Comparison of ENCODE assay signal across 29 cellular contexts in genomic region chr1:163440090-163440489, GRCh38.
DNase-seq lines count a peak whose midpoint lies in the region; TF ChIP-seq lines count a peak whose summit lies in the region.
"Had no signal": no experiment of that assay in that cellular context is flagged by ENCODE, and none has a peak within 500 bp of the region (broad histone marks: within the 10 kb centered on the region; RNA-seq: fewer than 3 reads in every experiment).

No MANE protein-coding gene starts in this region.

- no peak overlapping the region for H3K27ac Mint-ChIP-seq in activated CD4-positive, alpha-beta memory T cell treated with anti-CD3 and anti-CD28 coated beads, Interleukin-2, amount 10 ng/mL, durations not matched to agents 7 days and 5 days
- H3K27ac Mint-ChIP-seq: activated T-helper 1 cell treated with anti-CD3 and anti-CD28 coated beads, Interleukin-12 subunit alpha, Interleukin-12 subunit beta, Interleukin-2, Interleukin-4 antibody, amounts not matched to agents 30 ng/mL and 10 ng/mL and 1 ng/mL, durations not matched to agents 14 hours and 24 hours and 36 hours; CD4-positive, alpha-beta memory T cell; dendritic cell treated with granulocyte-macrophage colony-stimulating factor and Interleukin-4, amounts not matched to agents 40 ng/mL and 50 ng/mL, for 4 days; neural progenitor cell had no signal

- POLR2A ChIA-PET in activated CD4-positive, alpha-beta memory T cell treated with anti-CD3 and anti-CD28 coated beads, Interleukin-2, amount 10 ng/mL, durations not matched to agents 7 days and 5 days (lab: Charles Lee) = no interaction called here

- H3K36me3 Mint-ChIP-seq in activated CD4-positive, alpha-beta memory T cell treated with anti-CD3 and anti-CD28 coated beads, Interleukin-2, amount 10 ng/mL, durations not matched to agents 7 days and 5 days (ENCODE audit: low read depth) = no peaks in the 10 kb centered on the region
- H3K36me3 Mint-ChIP-seq: CD4-positive, alpha-beta memory T cell; neural progenitor cell had no signal

- H3K27me3 Mint-ChIP-seq in activated CD4-positive, alpha-beta memory T cell treated with anti-CD3 and anti-CD28 coated beads, Interleukin-2, amount 10 ng/mL, durations not matched to agents 7 days and 5 days = no peaks in the 10 kb centered on the region

- no peak for TF ChIP-seq POLR2A in esophagus muscularis mucosa (IDR thresholded peaks at IDR 0.05; ENCODE audit: low read depth)

- TF ChIP-seq CTCF in esophagus muscularis mucosa (IDR thresholded peaks at IDR 0.05) (no peak), coronary artery (IDR thresholded peaks at IDR 0.05) (no peak)

- no peaks in the 10 kb centered on the region for H3K27me3 ChIP-seq in esophagus muscularis mucosa
- no peaks in the 10 kb centered on the region for H3K27me3 ChIP-seq in H7 (ENCODE audit: control insufficient read depth, insufficient read depth, low read length)
- H3K27me3 ChIP-seq: neural progenitor cell had no signal

- H3K9me3 Mint-ChIP-seq in activated CD4-positive, alpha-beta memory T cell treated with anti-CD3 and anti-CD28 coated beads, Interleukin-2, amount 10 ng/mL, durations not matched to agents 7 days and 5 days = no peaks in the 10 kb centered on the region
- H3K9me3 Mint-ChIP-seq: activated T-helper 1 cell treated with anti-CD3 and anti-CD28 coated beads, Interleukin-12 subunit alpha, Interleukin-12 subunit beta, Interleukin-2, Interleukin-4 antibody, amounts not matched to agents 30 ng/mL and 10 ng/mL and 1 ng/mL, durations not matched to agents 14 hours and 24 hours and 36 hours; CD4-positive, alpha-beta memory T cell; dendritic cell treated with granulocyte-macrophage colony-stimulating factor and Interleukin-4, amounts not matched to agents 40 ng/mL and 50 ng/mL, for 4 days; neural progenitor cell had no signal

- no peak overlapping the region for H3K27ac ChIP-seq in esophagus muscularis mucosa (replicated peaks in 1 of 4)
- H3K27ac ChIP-seq in coronary artery = no peak overlapping the region
- H3K27ac ChIP-seq: 22Rv1, neural progenitor cell, thoracic aorta, WERI-Rb-1 had no signal

- H3K4me1 ChIP-seq in esophagus muscularis mucosa = peaks cover 0 to 3% (median 0%) of the 10 kb centered on the region in 4 donors
- H3K4me1 ChIP-seq: neural progenitor cell had no signal

- H3K4me3 Mint-ChIP-seq in activated CD4-positive, alpha-beta memory T cell treated with anti-CD3 and anti-CD28 coated beads, Interleukin-2, amount 10 ng/mL, durations not matched to agents 7 days and 5 days = no peak overlapping the region
- H3K4me3 Mint-ChIP-seq: activated T-helper 1 cell treated with anti-CD3 and anti-CD28 coated beads, Interleukin-12 subunit alpha, Interleukin-12 subunit beta, Interleukin-2, Interleukin-4 antibody, amounts not matched to agents 30 ng/mL and 10 ng/mL and 1 ng/mL, durations not matched to agents 14 hours and 24 hours and 36 hours; CD4-positive, alpha-beta memory T cell; dendritic cell treated with granulocyte-macrophage colony-stimulating factor and Interleukin-4, amounts not matched to agents 40 ng/mL and 50 ng/mL, for 4 days; neural progenitor cell had no signal

- no peaks in the 10 kb centered on the region for H3K4me1 Mint-ChIP-seq in activated CD4-positive, alpha-beta memory T cell treated with anti-CD3 and anti-CD28 coated beads, Interleukin-2, amount 10 ng/mL, durations not matched to agents 7 days and 5 days
- H3K4me1 Mint-ChIP-seq: CD4-positive, alpha-beta memory T cell had no signal

- 48% methylated on average over 4 of the region's 4 CpGs for WGBS in esophagus muscularis mucosa

- no peaks in the 10 kb centered on the region for H3K9me3 ChIP-seq in esophagus muscularis mucosa
- H3K9me3 ChIP-seq: thoracic aorta had no signal

- TF ChIP-seq EP300 in esophagus muscularis mucosa (IDR thresholded peaks at IDR 0.05) = no peak

- H3K36me3 ChIP-seq in esophagus muscularis mucosa = no peaks in the 10 kb centered on the region
- no peaks in the 10 kb centered on the region for H3K36me3 ChIP-seq in H7 (replicated peaks; ENCODE audit: control insufficient read depth, insufficient read depth, low read length)
- H3K36me3 ChIP-seq: neural progenitor cell, thoracic aorta, WERI-Rb-1 had no signal

- DNase-seq in NCI-H1436 (lab: John Stamatoyannopoulos, UW) (peak; percentile 45), NCI-H1436 treated with DMSO at 0.1 percent for 48 hours (lab: John Stamatoyannopoulos, UW) (no peak), NCI-H2107 (lab: John Stamatoyannopoulos, UW) (peak; percentile 53), esophagus muscularis mucosa (ENCODE audit: extremely low spot score) (peak; percentile 91), occipital lobe (lab: John Stamatoyannopoulos, UW) (peak; percentile 12), coronary artery (ENCODE audit: low spot score) (no peak), H7 (no peak)
- DNase-seq in activated CD4-positive, alpha-beta memory T cell treated with anti-CD3 and anti-CD28 coated beads, Interleukin-2, amount 10 ng/mL, durations not matched to agents 7 days and 5 days = no peak
- DNase-seq: activated CD4-positive, alpha-beta T cell treated with anti-CD3 and anti-CD28 coated beads, Interleukin-2, amount 50 U/mL, for 1 hour; activated naive CD4-positive, alpha-beta T cell treated with anti-CD3 and anti-CD28 coated beads, Interleukin-2, amount 50 U/mL, for 16 hours; aorta; caudate nucleus; CD4-positive, alpha-beta memory T cell; DMS153; GDM1; GOT3; KG1; kidney; NCI-H1930; NCI-H524; stimulated activated CD4-positive, alpha-beta T cell treated with anti-CD3 and anti-CD28 coated beads, Interleukin-15, amount 100 ng/mL, for 24 hours; stimulated activated naive CD8-positive, alpha-beta T cell treated with anti-CD3 and anti-CD28 coated beads, Interleukin-15, Interleukin-2, amounts not matched to agents 100 U/mL and 50 U/mL, for 24 hours; WERI-Rb-1 had no signal

- CTCF ChIA-PET in activated CD4-positive, alpha-beta memory T cell treated with anti-CD3 and anti-CD28 coated beads, Interleukin-2, amount 10 ng/mL, durations not matched to agents 7 days and 5 days (lab: Charles Lee) = no interaction called here

- intact Hi-C loops in esophagus muscularis mucosa (cut with DNase I) = no loop called here

- no peak overlapping the region for H3K4me3 ChIP-seq in esophagus muscularis mucosa
- no peak overlapping the region for H3K4me3 ChIP-seq in coronary artery
- H3K4me3 ChIP-seq in H7 (ENCODE audit: insufficient read depth, low read depth, low read length) = no peak overlapping the region
- H3K4me3 ChIP-seq: lung, neural progenitor cell, thoracic aorta had no signal

Comparison
In these comparisons a context has a peak if more than half of its experiments do, and no peak if none do; other contexts are left out.
1. DNase-seq: peak in NCI-H1436 (single experiment), NCI-H2107 (single experiment), esophagus muscularis mucosa (single experiment) and occipital lobe (single experiment); none in NCI-H1436 treated with DMSO at 0.1 percent for 48 hours (single experiment), activated CD4-positive, alpha-beta memory T cell treated with anti-CD3 and anti-CD28 coated beads, Interleukin-2, amount 10 ng/mL, durations not matched to agents 7 days and 5 days (single experiment), coronary artery (single experiment) and H7 (single experiment).